In the genomic region with DNA sequence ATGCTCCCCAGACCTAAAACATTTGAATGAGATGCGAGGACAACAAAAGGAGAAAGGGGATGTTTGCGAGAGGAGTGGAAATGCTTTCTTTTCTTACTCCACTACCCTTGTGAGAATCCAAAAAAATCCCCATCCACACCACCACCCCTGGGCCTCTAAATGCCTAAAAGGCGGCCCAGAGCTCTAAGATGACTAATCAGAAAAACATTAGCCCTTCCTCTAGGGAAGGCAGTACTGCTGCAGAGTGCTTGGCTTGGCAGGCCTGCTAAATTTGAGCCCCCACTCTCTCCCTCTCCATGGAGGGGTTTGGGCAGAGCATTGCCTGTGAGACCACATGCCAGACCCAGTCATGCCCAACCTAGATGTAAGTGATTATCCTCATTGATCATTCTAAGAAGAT, we compare ENCODE assay signal across 17 cellular contexts.
DNase-seq lines count a peak whose midpoint lies in the region; ATAC-seq and TF ChIP-seq lines count a peak whose summit lies in the region.
"Had no signal": no experiment of that assay in that cellular context is flagged by ENCODE, and none has a peak within 500 bp of the region (broad histone marks: within the 10 kb centered on the region; RNA-seq: fewer than 3 reads in every experiment).

No MANE protein-coding gene starts in this region.

- no peak overlapping the region for H3K4ac ChIP-seq in mesenchymal stem cell (ENCODE audit: low read depth in 1 of 2, low read length in 2 of 2)

- H2AFZ ChIP-seq in mesenchymal stem cell (ENCODE audit: low read depth, low read length), result no peak overlapping the region

- no peaks in the 10 kb centered on the region for H3K27me3 ChIP-seq in adipocyte (replicated peaks; ENCODE audit: control insufficient read depth, insufficient read depth, low read length)
- H3K27me3 ChIP-seq in mesenchymal stem cell (ENCODE audit: control insufficient read depth in 1 of 2, insufficient read depth in 1 of 2, low read length in 2 of 2), result no peaks in the 10 kb centered on the region
- no peaks in the 10 kb centered on the region for H3K27me3 ChIP-seq in thyroid gland

- H3K9me3 ChIP-seq in adipocyte (ENCODE audit: control insufficient read depth, low read length), result no peaks in the 10 kb centered on the region
- H3K9me3 ChIP-seq in mesenchymal stem cell (ENCODE audit: control insufficient read depth, low read length), result no peaks in the 10 kb centered on the region
- no peaks in the 10 kb centered on the region for H3K9me3 ChIP-seq in thyroid gland
- H3K9me3 ChIP-seq: lower lobe of right lung had no signal

- no peak for TF ChIP-seq POLR2A in thyroid gland (IDR thresholded peaks at IDR 0.05)

- H2BK12ac ChIP-seq in mesenchymal stem cell (ENCODE audit: low read length in 2 of 2), result no peak overlapping the region

- no peak overlapping the region for H4K91ac ChIP-seq in mesenchymal stem cell (ENCODE audit: low read length)

- H3K27ac ChIP-seq in mesenchymal stem cell (ENCODE audit: low read length, poor library complexity, severe bottlenecking) (peak overlapping the region; percentile 6), thyroid gland (no peak overlapping the region)
- H3K27ac ChIP-seq: epithelial cell of prostate, lower lobe of right lung had no signal

- H4K8ac ChIP-seq in mesenchymal stem cell (ENCODE audit: low read length), result no peak overlapping the region

- peak; percentile 41 for ATAC-seq in HG02798 (IDR thresholded peaks at IDR 0.05; ENCODE audit: poor library complexity, unreplicated experiment)
- ATAC-seq: HCT116, lower lobe of right lung had no signal

- H3K23ac ChIP-seq in mesenchymal stem cell (ENCODE audit: low read length in 2 of 2), result no peak overlapping the region

- no peak overlapping the region for H3K4me3 ChIP-seq in adipocyte (ENCODE audit: low read length)
- H3K4me3 ChIP-seq in mesenchymal stem cell (ENCODE audit: insufficient read depth in 1 of 2, low read depth in 1 of 2, low read length in 2 of 2), result no peak overlapping the region
- H3K4me3 ChIP-seq in thyroid gland (replicated peaks in 1 of 3), result no peak overlapping the region
- H3K4me3 ChIP-seq: lower lobe of right lung had no signal

- peak; percentile 21 for DNase-seq in AG20443 (ENCODE audit: low spot score)
- DNase-seq in adipocyte (ENCODE audit: low read depth), result peak; percentile 61
- DNase-seq in mesenchymal stem cell, result peak; percentile 14
- DNase-seq in cerebellar nuclear complex (lab: John Stamatoyannopoulos, UW), result no peak
- DNase-seq in activated naive CD4-positive, alpha-beta T cell treated with anti-CD3 and anti-CD28 coated beads, Interleukin-2, amount 50 U/mL, for 16 hours, result no peak
- DNase-seq in middle frontal gyrus (ENCODE audit: extremely low spot score, low spot score), result no peak
- DNase-seq in thyroid gland, result no peak
- DNase-seq: caudate nucleus, DMS79, hypothalamus, lower lobe of right lung, NCI-H1417, NCI-H510A, RPMI8226 had no signal

- no peak overlapping the region for H2BK15ac ChIP-seq in mesenchymal stem cell (ENCODE audit: low read depth, poor library complexity, severe bottlenecking)

- peaks cover 13% of the 10 kb centered on the region for H3K4me1 ChIP-seq in adipocyte (ENCODE audit: control insufficient read depth, insufficient read depth, low read length)
- H3K4me1 ChIP-seq in mesenchymal stem cell (ENCODE audit: control insufficient read depth, insufficient read depth, low read depth, low read length), result peaks cover 4% of the 10 kb centered on the region
- H3K4me1 ChIP-seq in thyroid gland, result no peaks in the 10 kb centered on the region
- H3K4me1 ChIP-seq: lower lobe of right lung had no signal

- H3K36me3 ChIP-seq in adipocyte (ENCODE audit: control insufficient read depth, insufficient read depth, low read length, severe bottlenecking) (no peaks in the 10 kb centered on the region), mesenchymal stem cell (ENCODE audit: control insufficient read depth in 1 of 2, insufficient read depth in 2 of 2, low read depth in 1 of 2, low read length in 2 of 2) (no peaks in the 10 kb centered on the region), thyroid gland (no peaks in the 10 kb centered on the region)
- H3K36me3 ChIP-seq: lower lobe of right lung had no signal

- no peak overlapping the region for H2AK5ac ChIP-seq in mesenchymal stem cell (ENCODE audit: low read length, severe bottlenecking)

- TF ChIP-seq CTCF in thyroid gland (IDR thresholded peaks at IDR 0.05), result no peak

- intact Hi-C loops in thyroid gland (cut with DNase I), result no loop called here

- H3K4me2 ChIP-seq in mesenchymal stem cell (ENCODE audit: low read length, poor library complexity, severe bottlenecking), result no peak overlapping the region

- peak overlapping the region; percentile 56 for H3K9ac ChIP-seq in adipocyte (ENCODE audit: low read length)
- H3K9ac ChIP-seq in mesenchymal stem cell (ENCODE audit: low read length), result peak overlapping the region; percentile 53

- H2BK120ac ChIP-seq in mesenchymal stem cell (ENCODE audit: low read depth, low read length), result no peak overlapping the region

- no peak overlapping the region for H3K14ac ChIP-seq in mesenchymal stem cell (ENCODE audit: low read length in 2 of 2)

- no peak overlapping the region for H3K18ac ChIP-seq in mesenchymal stem cell (ENCODE audit: low read depth in 1 of 2, low read length in 2 of 2)

- WGBS in mesenchymal stem cell, result 25% methylated on average over 1 of the region's 3 CpGs
- WGBS in thyroid gland, 2 donors, result 78 to 91% methylated on average over 3 of the region's 3 CpGs

- no peak overlapping the region for H2BK5ac ChIP-seq in mesenchymal stem cell (ENCODE audit: low read depth, low read length, poor library complexity, severe bottlenecking)

- no peaks in the 10 kb centered on the region for H3K79me1 ChIP-seq in mesenchymal stem cell (replicated peaks; ENCODE audit: low read length, poor library complexity, severe bottlenecking)

Comparison
In these comparisons a context has a peak if more than half of its experiments do, and no peak if none do; other contexts are left out.
1. DNase-seq: peak in AG20443 (single experiment), adipocyte (single experiment) and mesenchymal stem cell (single experiment); none in cerebellar nuclear complex (0 of 2), activated naive CD4-positive, alpha-beta T cell treated with anti-CD3 and anti-CD28 coated beads, Interleukin-2, amount 50 U/mL, for 16 hours (single experiment), middle frontal gyrus (single experiment) and thyroid gland (0 of 2).